32 cellular contexts compared by ENCODE assay signal in the genomic region with DNA sequence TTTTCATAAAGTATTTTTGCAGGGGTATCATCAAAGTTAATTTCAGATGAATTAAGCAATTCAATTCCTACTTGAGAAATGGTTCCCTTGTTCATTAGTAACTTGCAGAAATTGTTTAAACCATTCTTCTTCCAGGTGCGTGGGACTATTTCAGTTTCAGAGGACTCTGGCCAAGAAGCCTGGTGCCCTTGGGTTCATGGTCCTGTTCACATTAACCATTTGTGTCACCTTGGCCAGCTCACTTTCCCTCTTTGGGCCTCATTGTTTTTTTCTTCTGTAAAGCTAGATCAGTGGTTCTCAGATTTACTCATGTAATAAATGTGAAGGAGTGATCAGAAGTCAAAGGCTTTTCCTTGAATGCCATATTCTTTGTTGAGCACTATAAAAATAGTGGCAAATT.
"Had no signal": no experiment of that assay in that cellular context is flagged by ENCODE, and none has a peak within 500 bp of the region (broad histone marks: within the 10 kb centered on the region; RNA-seq: fewer than 3 reads in every experiment).

No MANE protein-coding gene starts in this region.

- H3K36me3 ChIP-seq: adrenal gland, brain microvascular endothelial cell, breast epithelium, WERI-Rb-1 had no signal

- H3K4me1 ChIP-seq: adrenal gland, body of pancreas, breast epithelium had no signal

- H3K27ac ChIP-seq: adrenal gland, body of pancreas, brain microvascular endothelial cell, breast epithelium, WERI-Rb-1 had no signal

- H3K9me3 ChIP-seq: adrenal gland, body of pancreas, breast epithelium had no signal

- ATAC-seq: activated CD8-positive, alpha-beta T cell treated with anti-CD3 and anti-CD28 coated beads for 36 hours; activated naive CD4-positive, alpha-beta T cell treated with anti-CD3 and anti-CD28 coated beads, Interleukin-2, amount 50 U/mL, for 72 hours; activated T-cell treated with anti-CD3 and anti-CD28 coated beads, Interleukin-2, amount 50 U/mL, for 4 hours; activated T-helper 17 cell treated with anti-CD3 and anti-CD28 coated beads, Interleukin-2, amount 50 U/mL, for 72 hours; body of pancreas; WTC11 had no signal

- H3K4me3 ChIP-seq: adrenal gland, body of pancreas, breast epithelium had no signal

- H3K27me3 ChIP-seq: adrenal gland, body of pancreas, brain microvascular endothelial cell, breast epithelium had no signal

- DNase-seq: activated CD4-positive, alpha-beta memory T cell treated with anti-CD3 and anti-CD28 coated beads for 36 hours; activated CD4-positive, alpha-beta T cell treated with anti-CD3 and anti-CD28 coated beads for 4 hours; activated CD4-positive, alpha-beta T cell treated with anti-CD3 and anti-CD28 coated beads, Interleukin-2, amount 10 ng/mL, durations not matched to agents 24 days and 14 days; activated CD4-positive, alpha-beta T cell treated with anti-CD3 and anti-CD28 coated beads, Interleukin-2, amount 50 U/mL, for 1 hour; activated CD4-positive, alpha-beta T cell treated with anti-CD3 and anti-CD28 coated beads, Interleukin-2, amount 50 U/mL, for 4 hours; activated CD4-positive, CD25-positive, alpha-beta regulatory T cell; activated CD4-positive, CD25-positive, alpha-beta regulatory T cell treated with anti-CD3 and anti-CD28 coated beads, Interleukin-2, amount 50 U/mL, for 72 hours; activated CD8-positive, alpha-beta memory T cell treated with anti-CD3 and anti-CD28 coated beads, Interleukin-2, amount 50 U/mL, for 4 hours; activated CD8-positive, alpha-beta T cell treated with anti-CD3 and anti-CD28 coated beads for 36 hours; activated effector memory CD4-positive, alpha-beta T cell treated with anti-CD3 and anti-CD28 coated beads, Interleukin-2, amount 50 U/mL, for 16 hours; activated gamma-delta T cell treated with Interleukin-2 at 50 U/mL for 16 hours; activated naive CD4-positive, alpha-beta T cell; activated naive CD4-positive, alpha-beta T cell treated with anti-CD3 and anti-CD28 coated beads for 36 hours; activated naive CD4-positive, alpha-beta T cell treated with anti-CD3 and anti-CD28 coated beads, Interleukin-2, amount 50 U/mL, for 16 hours; activated naive CD8-positive, alpha-beta T cell treated with anti-CD3 and anti-CD28 coated beads for 36 hours; activated T-cell treated with anti-CD3 and anti-CD28 coated beads for 4 hours; activated T-cell treated with anti-CD3 and anti-CD28 coated beads, Interleukin-2, amount 50 U/mL, for 1 hour; activated T-cell treated with anti-CD3 and anti-CD28 coated beads, Interleukin-2, amount 50 U/mL, for 4 hours; adrenal gland; amniotic stem cell; aorta; body of pancreas; brain microvascular endothelial cell; central memory CD4-positive, alpha-beta T cell; T-helper 1 cell; T-helper 2 cell; T-helper 9 cell; WERI-Rb-1 had no signal
